In genomic region chr12:133080051-133080618, GRCh38 we compare ENCODE assay signal across 8 cellular contexts. TPM values are rescaled to one million over a fixed set of nuclear protein-coding genes. Genes with fewer than 3 reads are reported as not detected.
DNase-seq lines count a peak whose midpoint lies in the region; ATAC-seq and TF ChIP-seq lines count a peak whose summit lies in the region.

No MANE protein-coding gene starts in this region.

- ATAC-seq in HG02571 (IDR thresholded peaks at IDR 0.05; ENCODE audit: unreplicated experiment) (peak; percentile 74), Right ventricle myocardium superior (ENCODE audit: poor library complexity) (peak; percentile 96)

- CTCF ChIA-PET in GM10248 (lab: Yijun Ruan, JAX), result interaction anchor here (1.0 kb wide), 2 partner anchors 42 to 101 kb away, joined by 3 to 5 read pairs; partner anchors contain the start of gene ZNF268

- DNase-seq in GM10248 (ENCODE audit: extremely low spot score) (peak; percentile 87), NCI-H1092 treated with DMSO at 0.1 percent for 48 hours (lab: John Stamatoyannopoulos, UW) (peak; percentile 99), SKM-1 (lab: John Stamatoyannopoulos, UW; ENCODE audit: unreplicated experiment) (peak; percentile 83), Right ventricle myocardium superior (peak; percentile 99), ovary (peak; percentile 97 to 99 (median 98)), tibial artery (peak; percentile 98 to 99)
- peak; percentile 92 for DNase-seq in activated naive CD8-positive, alpha-beta T cell treated with anti-CD3 and anti-CD28 coated beads, Interleukin-2, amount 50 U/mL, for 16 hours (ENCODE audit: low read depth, low spot score)

- H3K4me1 ChIP-seq in ovary (ENCODE audit: insufficient read depth) (no peaks in the 10 kb centered on the region), tibial artery (peaks cover 0 to 17% (median 8%) of the 10 kb centered on the region in 4 donors)

- TF ChIP-seq EP300 in ovary (IDR thresholded peaks at IDR 0.05), result peak; percentile 19

- peak; percentile 10 for TF ChIP-seq POLR2A in ovary (IDR thresholded peaks at IDR 0.05)

- TF ChIP-seq CTCF in GM10248 (IDR thresholded peaks at IDR 0.05; ENCODE audit: control extremely low read depth, extremely low read depth, low read depth, missing control alignments) (no peak), ovary (IDR thresholded peaks at IDR 0.05) (peak in 1 of 3 donors; percentile 12), tibial artery (IDR thresholded peaks at IDR 0.05) (no peak)

- peaks cover 9 to 37% of the 10 kb centered on the region in 2 donors for H3K9me3 ChIP-seq in ovary
- H3K9me3 ChIP-seq in tibial artery, result peaks cover 0 to 82% (median 63%) of the 10 kb centered on the region in 3 donors

- H3K36me3 ChIP-seq in ovary (peaks cover 2% of the 10 kb centered on the region), tibial artery (peaks cover 34 to 41% (median 35%) of the 10 kb centered on the region in 3 donors)

- H3K27me3 ChIP-seq in ovary (no peaks in the 10 kb centered on the region), tibial artery (no peaks in the 10 kb centered on the region)

- H3K27ac ChIP-seq in ovary (peak overlapping the region; percentile 89 to 98), tibial artery (peak overlapping the region; percentile 96 to 99)

- H3K4me3 ChIP-seq in ovary (peak overlapping the region; percentile 53), tibial artery (peak overlapping the region; percentile 87 to 89)

- POLR2A ChIA-PET in GM10248 (lab: Yijun Ruan, JAX), result interaction anchor here (1.0 to 1.1 kb wide), 2 partner anchors 50 to 94 kb away, joined by 3 to 4 read pairs; partner anchors contain the start of genes ZNF10, ZNF26 and ZNF891

- intact Hi-C loops in Right ventricle myocardium superior (cut with DNase I), result loop anchor here (5.0 kb wide), 2 partner anchors 42 to 43 kb away; partner anchors contain the start of gene ZNF84
- intact Hi-C loops in ovary (cut with DNase I), result loop anchor here in 2 of 4 donors (2.0 to 5.0 kb wide), 2 partner anchors 43 to 47 kb away; partner anchors contain the start of gene ZNF84 (in 1 of the 2)
- intact Hi-C loops in tibial artery (cut with DNase I; ENCODE audit: low total_unique reads), result loop anchor here (2.0 to 5.0 kb wide), 2 partner anchors 43 to 49 kb away; partner anchors contain the start of gene ZNF84

- WGBS in ovary, 3 donors, result 0 to 1% (median 0%) methylated on average over 40 of the region's 40 CpGs

RNA-seq across cellular contexts. Expression of gene ZNF140, which starts 0.6 kb away (rescaled TPM):
- 6.1 TPM for total RNA-seq in Right ventricle myocardium superior
- 10 to 100 TPM; 17.8 to 26.3 (median 19.9) TPM for total RNA-seq in ovary
- polyA plus RNA-seq in ovary, result 10 to 100 TPM; 21.1 to 21.5 TPM

RNA-seq across cellular contexts. Expression of gene ZNF84, which starts 42.8 kb away (rescaled TPM):
- total RNA-seq in Right ventricle myocardium superior (16.9 TPM), ovary (10 to 100 TPM; 19.1 to 41.4 (median 32.8) TPM)
- polyA plus RNA-seq in ovary, result 10 to 100 TPM; 15.3 to 21.0 TPM

RNA-seq across cellular contexts. Expression of gene ZNF891, which starts 49.9 kb away (rescaled TPM):
- total RNA-seq in Right ventricle myocardium superior (1.0 TPM), ovary (1 to 10 TPM; 4.1 to 5.5 (median 4.7) TPM)
- polyA plus RNA-seq in ovary, result 1 to 10 TPM; 1.2 to 2.9 TPM

RNA-seq across cellular contexts. Expression of gene ZNF10, which starts 50.3 kb away (rescaled TPM):
- 5.2 TPM for total RNA-seq in Right ventricle myocardium superior
- total RNA-seq in ovary, result 10 to 100 TPM; 13.6 to 38.8 (median 22.0) TPM
- polyA plus RNA-seq in ovary, result 10 to 100 TPM in 1 of 2 donors, 1 to 10 TPM in 1; 9.6 to 10.4 TPM

Comparison
In these comparisons a context has a peak if more than half of its experiments do, and no peak if none do; other contexts are left out.
1. Peak in every context shown above with its lines: DNase-seq, ATAC-seq, H3K4me3 ChIP-seq and H3K27ac ChIP-seq.